26 cellular contexts compared by ENCODE assay signal in genomic region chr14:62125793-62126192, GRCh38.
"Had no signal": no experiment of that assay in that cellular context is flagged by ENCODE, and none has a peak within 500 bp of the region (broad histone marks: within the 10 kb centered on the region; RNA-seq: fewer than 3 reads in every experiment).

No MANE protein-coding gene starts in this region.

- H2AFZ ChIP-seq: PC-9 had no signal

- H3K9me3 Mint-ChIP-seq: activated CD4-positive, alpha-beta memory T cell treated with anti-CD3 and anti-CD28 coated beads for 36 hours; activated CD4-positive, alpha-beta T cell treated with anti-CD3 and anti-CD28 coated beads, Interleukin-2, amount 10 ng/mL, durations not matched to agents 24 days and 14 days; activated naive CD4-positive, alpha-beta T cell treated with anti-CD3 and anti-CD28 coated beads, Interleukin-2, amount 50 U/mL, for 72 hours; activated naive CD8-positive, alpha-beta T cell treated with anti-CD3 and anti-CD28 coated beads, Interleukin-2, amount 50 U/mL, for 24 hours; activated T-cell treated with anti-CD3 and anti-CD28 coated beads, Interleukin-2, amount 50 U/mL, for 4 hours; T-helper 1 cell treated with Interleukin-12 subunit alpha and Interleukin-12 subunit beta and Interleukin-4 antibody, amounts not matched to agents 30 μg/mL and 1 μg/mL, for 36 hours had no signal

- H3K9me3 ChIP-seq: ascending aorta, body of pancreas, MG63 had no signal

- H3K36me3 ChIP-seq: ascending aorta, MG63 had no signal

- H3K27ac ChIP-seq: ascending aorta, body of pancreas, KMS-11, PC-9 had no signal

- H3K4me1 ChIP-seq: ascending aorta, body of pancreas had no signal

- ATAC-seq: activated naive CD4-positive, alpha-beta T cell treated with anti-CD3 and anti-CD28 coated beads, Interleukin-2, amount 50 U/mL, for 72 hours; activated naive CD8-positive, alpha-beta T cell treated with anti-CD3 and anti-CD28 coated beads, Interleukin-2, amount 50 U/mL, for 24 hours; activated T-cell treated with anti-CD3 and anti-CD28 coated beads, Interleukin-2, amount 50 U/mL, for 4 hours; body of pancreas had no signal

- H3K4me3 Mint-ChIP-seq: activated CD4-positive, alpha-beta memory T cell treated with anti-CD3 and anti-CD28 coated beads for 36 hours; activated CD4-positive, alpha-beta T cell treated with anti-CD3 and anti-CD28 coated beads, Interleukin-2, amount 10 ng/mL, durations not matched to agents 24 days and 14 days; activated naive CD8-positive, alpha-beta T cell treated with anti-CD3 and anti-CD28 coated beads, Interleukin-2, amount 50 U/mL, for 24 hours; activated T-cell treated with anti-CD3 and anti-CD28 coated beads, Interleukin-2, amount 50 U/mL, for 4 hours; T-helper 1 cell treated with Interleukin-12 subunit alpha and Interleukin-12 subunit beta and Interleukin-4 antibody, amounts not matched to agents 30 μg/mL and 1 μg/mL, for 36 hours had no signal

- H3K36me3 Mint-ChIP-seq: activated CD4-positive, alpha-beta memory T cell treated with anti-CD3 and anti-CD28 coated beads for 36 hours; activated naive CD4-positive, alpha-beta T cell treated with anti-CD3 and anti-CD28 coated beads, Interleukin-2, amount 50 U/mL, for 72 hours had no signal

- H3K27me3 ChIP-seq: ascending aorta, body of pancreas had no signal

- H3K4me1 Mint-ChIP-seq: activated CD4-positive, alpha-beta T cell treated with anti-CD3 and anti-CD28 coated beads, Interleukin-2, amount 10 ng/mL, durations not matched to agents 24 days and 14 days; activated naive CD8-positive, alpha-beta T cell treated with anti-CD3 and anti-CD28 coated beads, Interleukin-2, amount 50 U/mL, for 24 hours had no signal

- H3K9ac ChIP-seq: KMS-11 had no signal

- H3K27ac Mint-ChIP-seq: activated CD4-positive, alpha-beta memory T cell treated with anti-CD3 and anti-CD28 coated beads for 36 hours; activated CD4-positive, alpha-beta T cell treated with anti-CD3 and anti-CD28 coated beads, Interleukin-2, amount 10 ng/mL, durations not matched to agents 24 days and 14 days; activated naive CD4-positive, alpha-beta T cell treated with anti-CD3 and anti-CD28 coated beads, Interleukin-2, amount 50 U/mL, for 72 hours; activated naive CD8-positive, alpha-beta T cell treated with anti-CD3 and anti-CD28 coated beads, Interleukin-2, amount 50 U/mL, for 24 hours; T-helper 1 cell treated with Interleukin-12 subunit alpha and Interleukin-12 subunit beta and Interleukin-4 antibody, amounts not matched to agents 30 μg/mL and 1 μg/mL, for 36 hours had no signal

- H3K4me2 ChIP-seq: KMS-11, PC-9 had no signal

- H3K4me3 ChIP-seq: ascending aorta, body of pancreas, MG63, PC-9 had no signal

- DNase-seq: activated CD4-positive, alpha-beta memory T cell treated with anti-CD3 and anti-CD28 coated beads for 36 hours; activated CD4-positive, alpha-beta T cell treated with anti-CD3 and anti-CD28 coated beads for 1 hour; activated CD4-positive, alpha-beta T cell treated with anti-CD3 and anti-CD28 coated beads, Interleukin-2, amount 10 ng/mL, durations not matched to agents 24 days and 14 days; activated CD8-positive, alpha-beta memory T cell treated with anti-CD3 and anti-CD28 coated beads for 24 hours; activated effector memory CD4-positive, alpha-beta T cell treated with anti-CD3 and anti-CD28 coated beads, Interleukin-2, amount 50 U/mL, for 16 hours; activated naive CD4-positive, alpha-beta T cell treated with Interleukin-2 at 50 U/mL for 16 hours; activated naive CD8-positive, alpha-beta T cell treated with anti-CD3 and anti-CD28 coated beads, Interleukin-2, amount 50 U/mL, for 24 hours; activated T-cell treated with anti-CD3 and anti-CD28 coated beads, Interleukin-2, amount 50 U/mL, for 4 hours; amniotic stem cell; body of pancreas; central memory CD4-positive, alpha-beta T cell; MG63; MV-4-11; NCI-H1092 treated with DMSO at 0.1 percent for 48 hours; NCI-H1436 treated with DMSO at 0.1 percent for 48 hours; NCI-H187; NCI-H2081; NCI-H345; NCI-H510A; NCI-H69; PC-9; SHP77 treated with DMSO at 0.1 percent for 48 hours had no signal
